In the genomic region with DNA sequence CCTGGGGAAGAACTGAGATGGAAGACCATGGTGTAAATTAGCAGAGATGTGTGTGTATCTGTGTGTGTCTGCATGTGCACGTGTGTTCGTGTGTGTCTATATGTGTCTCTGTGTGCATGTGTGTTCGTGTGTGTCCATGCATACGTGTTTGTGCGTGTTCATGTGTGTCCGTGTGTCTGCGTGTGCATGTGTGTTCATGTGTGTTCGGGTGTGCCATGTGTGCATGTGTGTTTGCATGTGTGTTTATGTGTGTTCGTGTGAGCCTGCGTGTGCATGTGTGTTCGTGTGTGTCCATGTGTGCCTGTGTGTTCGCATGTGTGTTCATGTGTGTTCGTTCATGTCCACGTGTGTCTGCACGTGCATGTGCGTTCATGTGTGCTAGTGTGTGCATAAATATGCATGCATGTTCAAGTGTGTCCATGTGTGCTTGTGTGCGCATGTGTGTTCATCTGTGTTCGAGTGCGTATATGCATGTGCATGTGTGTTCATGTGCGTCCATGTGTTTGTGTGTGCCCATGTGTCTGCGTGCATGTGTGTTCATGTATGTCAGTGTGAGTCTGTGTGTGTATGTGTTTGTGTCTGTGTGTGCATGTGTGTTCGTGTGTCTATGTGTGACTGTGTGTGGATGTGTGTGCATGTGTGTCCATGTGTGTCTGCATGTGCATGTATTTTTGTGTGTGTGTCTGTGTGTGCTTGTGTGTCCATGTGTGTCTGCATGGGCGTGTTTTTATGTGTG, we compare ENCODE assay signal across 1 cellular context.
TF ChIP-seq lines count a peak whose summit lies in the region.

No MANE protein-coding gene starts in this region.

TF ChIP-seq in HepG2, 621 proteins besides CTCF, POLR2A, EP300 and RAD21 (continued from another document):
- TF ChIP-seq, protein P1, sequence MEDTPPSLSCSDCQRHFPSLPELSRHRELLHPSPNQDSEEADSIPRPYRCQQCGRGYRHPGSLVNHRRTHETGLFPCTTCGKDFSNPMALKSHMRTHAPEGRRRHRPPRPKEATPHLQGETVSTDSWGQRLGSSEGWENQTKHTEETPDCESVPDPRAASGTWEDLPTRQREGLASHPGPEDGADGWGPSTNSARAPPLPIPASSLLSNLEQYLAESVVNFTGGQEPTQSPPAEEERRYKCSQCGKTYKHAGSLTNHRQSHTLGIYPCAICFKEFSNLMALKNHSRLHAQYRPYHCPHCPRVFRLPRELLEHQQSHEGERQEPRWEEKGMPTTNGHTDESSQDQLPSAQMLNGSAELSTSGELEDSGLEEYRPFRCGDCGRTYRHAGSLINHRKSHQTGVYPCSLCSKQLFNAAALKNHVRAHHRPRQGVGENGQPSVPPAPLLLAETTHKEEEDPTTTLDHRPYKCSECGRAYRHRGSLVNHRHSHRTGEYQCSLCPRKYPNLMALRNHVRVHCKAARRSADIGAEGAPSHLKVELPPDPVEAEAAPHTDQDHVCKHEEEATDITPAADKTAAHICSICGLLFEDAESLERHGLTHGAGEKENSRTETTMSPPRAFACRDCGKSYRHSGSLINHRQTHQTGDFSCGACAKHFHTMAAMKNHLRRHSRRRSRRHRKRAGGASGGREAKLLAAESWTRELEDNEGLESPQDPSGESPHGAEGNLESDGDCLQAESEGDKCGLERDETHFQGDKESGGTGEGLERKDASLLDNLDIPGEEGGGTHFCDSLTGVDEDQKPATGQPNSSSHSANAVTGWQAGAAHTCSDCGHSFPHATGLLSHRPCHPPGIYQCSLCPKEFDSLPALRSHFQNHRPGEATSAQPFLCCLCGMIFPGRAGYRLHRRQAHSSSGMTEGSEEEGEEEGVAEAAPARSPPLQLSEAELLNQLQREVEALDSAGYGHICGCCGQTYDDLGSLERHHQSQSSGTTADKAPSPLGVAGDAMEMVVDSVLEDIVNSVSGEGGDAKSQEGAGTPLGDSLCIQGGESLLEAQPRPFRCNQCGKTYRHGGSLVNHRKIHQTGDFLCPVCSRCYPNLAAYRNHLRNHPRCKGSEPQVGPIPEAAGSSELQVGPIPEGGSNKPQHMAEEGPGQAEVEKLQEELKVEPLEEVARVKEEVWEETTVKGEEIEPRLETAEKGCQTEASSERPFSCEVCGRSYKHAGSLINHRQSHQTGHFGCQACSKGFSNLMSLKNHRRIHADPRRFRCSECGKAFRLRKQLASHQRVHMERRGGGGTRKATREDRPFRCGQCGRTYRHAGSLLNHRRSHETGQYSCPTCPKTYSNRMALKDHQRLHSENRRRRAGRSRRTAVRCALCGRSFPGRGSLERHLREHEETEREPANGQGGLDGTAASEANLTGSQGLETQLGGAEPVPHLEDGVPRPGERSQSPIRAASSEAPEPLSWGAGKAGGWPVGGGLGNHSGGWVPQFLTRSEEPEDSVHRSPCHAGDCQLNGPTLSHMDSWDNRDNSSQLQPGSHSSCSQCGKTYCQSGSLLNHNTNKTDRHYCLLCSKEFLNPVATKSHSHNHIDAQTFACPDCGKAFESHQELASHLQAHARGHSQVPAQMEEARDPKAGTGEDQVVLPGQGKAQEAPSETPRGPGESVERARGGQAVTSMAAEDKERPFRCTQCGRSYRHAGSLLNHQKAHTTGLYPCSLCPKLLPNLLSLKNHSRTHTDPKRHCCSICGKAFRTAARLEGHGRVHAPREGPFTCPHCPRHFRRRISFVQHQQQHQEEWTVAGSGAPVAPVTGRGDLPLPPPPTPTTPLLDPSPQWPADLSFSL (CRISPR knock-in tag; IDR thresholded peaks at IDR 0.05), result peak; percentile 74; the same call in 1 of the 2 replicates
- TF ChIP-seq, protein P2, sequence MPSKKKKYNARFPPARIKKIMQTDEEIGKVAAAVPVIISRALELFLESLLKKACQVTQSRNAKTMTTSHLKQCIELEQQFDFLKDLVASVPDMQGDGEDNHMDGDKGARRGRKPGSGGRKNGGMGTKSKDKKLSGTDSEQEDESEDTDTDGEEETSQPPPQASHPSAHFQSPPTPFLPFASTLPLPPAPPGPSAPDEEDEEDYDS (CRISPR knock-in tag; IDR thresholded peaks at IDR 0.05), result no peak
- TF ChIP-seq PHB2 (IDR thresholded peaks at IDR 0.05; ENCODE audit: partially characterized antibody), result peak; percentile 85
- 0 out of 2 replicates have a peak, but pooled peaks have one; percentile 50 for TF ChIP-seq NFIB (CRISPR knock-in tag; IDR thresholded peaks at IDR 0.05; ENCODE audit: borderline replicate concordance)
- no peak for TF ChIP-seq ZNF615 (CRISPR knock-in tag; IDR thresholded peaks at IDR 0.05; ENCODE audit: borderline replicate concordance)
- no peak for TF ChIP-seq ZNF614 (CRISPR knock-in tag; IDR thresholded peaks at IDR 0.05; ENCODE audit: borderline replicate concordance)
- 0 out of 2 replicates have a peak, but pooled peaks have one; percentile 24 for TF ChIP-seq ZNF207 (IDR thresholded peaks at IDR 0.05; ENCODE audit: borderline replicate concordance)
- TF ChIP-seq PHF20 (CRISPR knock-in tag; IDR thresholded peaks at IDR 0.05), result 0 out of 2 replicates have a peak, but pooled peaks have one; percentile 35
- 0 out of 2 replicates have a peak, but pooled peaks have one; percentile 70 for TF ChIP-seq DNMT1 (CRISPR knock-in tag; IDR thresholded peaks at IDR 0.05)
- 0 out of 2 replicates have a peak, but pooled peaks have one; percentile 57 for TF ChIP-seq EED (CRISPR knock-in tag; IDR thresholded peaks at IDR 0.05)
- no peak for TF ChIP-seq ZNF343 (CRISPR knock-in tag; IDR thresholded peaks at IDR 0.05)
- no peak for TF ChIP-seq ZFP37 (CRISPR knock-in tag; IDR thresholded peaks at IDR 0.05; ENCODE audit: borderline replicate concordance)
- peak; percentile 34; the same call in 1 of the 2 replicates for TF ChIP-seq ATM (IDR thresholded peaks at IDR 0.05; ENCODE audit: borderline replicate concordance)
- TF ChIP-seq SMARCE1 (IDR thresholded peaks at IDR 0.05; ENCODE audit: borderline replicate concordance), result no peak
- 0 out of 2 replicates have a peak, but pooled peaks have one; percentile 29 for TF ChIP-seq NRL (CRISPR knock-in tag; IDR thresholded peaks at IDR 0.05; ENCODE audit: borderline replicate concordance)
- TF ChIP-seq ZNF747 (CRISPR knock-in tag; IDR thresholded peaks at IDR 0.05; ENCODE audit: borderline replicate concordance), result no peak
- TF ChIP-seq, protein P3, sequence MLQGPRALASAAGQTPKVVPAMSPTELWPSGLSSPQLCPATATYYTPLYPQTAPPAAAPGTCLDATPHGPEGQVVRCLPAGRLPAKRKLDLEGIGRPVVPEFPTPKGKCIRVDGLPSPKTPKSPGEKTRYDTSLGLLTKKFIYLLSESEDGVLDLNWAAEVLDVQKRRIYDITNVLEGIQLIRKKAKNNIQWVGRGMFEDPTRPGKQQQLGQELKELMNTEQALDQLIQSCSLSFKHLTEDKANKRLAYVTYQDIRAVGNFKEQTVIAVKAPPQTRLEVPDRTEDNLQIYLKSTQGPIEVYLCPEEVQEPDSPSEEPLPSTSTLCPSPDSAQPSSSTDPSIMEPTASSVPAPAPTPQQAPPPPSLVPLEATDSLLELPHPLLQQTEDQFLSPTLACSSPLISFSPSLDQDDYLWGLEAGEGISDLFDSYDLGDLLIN (CRISPR knock-in tag; IDR thresholded peaks at IDR 0.05; ENCODE audit: borderline replicate concordance), result no peak
- no peak for TF ChIP-seq ESRRA (CRISPR knock-in tag; IDR thresholded peaks at IDR 0.05; ENCODE audit: low read depth)
- TF ChIP-seq ZNF644 (CRISPR knock-in tag; IDR thresholded peaks at IDR 0.05; ENCODE audit: low read depth), result no peak
- TF ChIP-seq ZNF253 (CRISPR knock-in tag; IDR thresholded peaks at IDR 0.05; ENCODE audit: borderline replicate concordance), result no peak
- TF ChIP-seq, protein P4, sequence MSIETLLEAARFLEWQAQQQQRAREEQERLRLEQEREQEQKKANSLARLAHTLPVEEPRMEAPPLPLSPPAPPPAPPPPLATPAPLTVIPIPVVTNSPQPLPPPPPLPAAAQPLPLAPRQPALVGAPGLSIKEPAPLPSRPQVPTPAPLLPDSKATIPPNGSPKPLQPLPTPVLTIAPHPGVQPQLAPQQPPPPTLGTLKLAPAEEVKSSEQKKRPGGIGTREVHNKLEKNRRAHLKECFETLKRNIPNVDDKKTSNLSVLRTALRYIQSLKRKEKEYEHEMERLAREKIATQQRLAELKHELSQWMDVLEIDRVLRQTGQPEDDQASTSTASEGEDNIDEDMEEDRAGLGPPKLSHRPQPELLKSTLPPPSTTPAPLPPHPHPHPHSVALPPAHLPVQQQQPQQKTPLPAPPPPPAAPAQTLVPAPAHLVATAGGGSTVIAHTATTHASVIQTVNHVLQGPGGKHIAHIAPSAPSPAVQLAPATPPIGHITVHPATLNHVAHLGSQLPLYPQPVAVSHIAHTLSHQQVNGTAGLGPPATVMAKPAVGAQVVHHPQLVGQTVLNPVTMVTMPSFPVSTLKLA (IDR thresholded peaks at IDR 0.05), result peak; percentile 99
- no peak for TF ChIP-seq ZNF761 (CRISPR knock-in tag; conservative IDR thresholded peaks at IDR 0.05)
- TF ChIP-seq, protein P5, sequence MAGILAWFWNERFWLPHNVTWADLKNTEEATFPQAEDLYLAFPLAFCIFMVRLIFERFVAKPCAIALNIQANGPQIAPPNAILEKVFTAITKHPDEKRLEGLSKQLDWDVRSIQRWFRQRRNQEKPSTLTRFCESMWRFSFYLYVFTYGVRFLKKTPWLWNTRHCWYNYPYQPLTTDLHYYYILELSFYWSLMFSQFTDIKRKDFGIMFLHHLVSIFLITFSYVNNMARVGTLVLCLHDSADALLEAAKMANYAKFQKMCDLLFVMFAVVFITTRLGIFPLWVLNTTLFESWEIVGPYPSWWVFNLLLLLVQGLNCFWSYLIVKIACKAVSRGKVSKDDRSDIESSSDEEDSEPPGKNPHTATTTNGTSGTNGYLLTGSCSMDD (CRISPR knock-in tag; IDR thresholded peaks at IDR 0.05), result no peak
- TF ChIP-seq SOX6 (IDR thresholded peaks at IDR 0.05), result peak; percentile 62; the same call in 1 of the 2 replicates
- no peak for TF ChIP-seq SOX6 (CRISPR knock-in tag; IDR thresholded peaks at IDR 0.05)
- 0 out of 2 replicates have a peak, but pooled peaks have one; percentile 16 for TF ChIP-seq FOXA1 (IDR thresholded peaks at IDR 0.05)
- TF ChIP-seq FOXA1 (CRISPR knock-in tag; IDR thresholded peaks at IDR 0.05), result no peak
- TF ChIP-seq MATR3 (CRISPR knock-in tag; IDR thresholded peaks at IDR 0.05), result 0 out of 2 replicates have a peak, but pooled peaks have one; percentile 10
